26 cellular contexts compared by ENCODE assay signal in the genomic region with DNA sequence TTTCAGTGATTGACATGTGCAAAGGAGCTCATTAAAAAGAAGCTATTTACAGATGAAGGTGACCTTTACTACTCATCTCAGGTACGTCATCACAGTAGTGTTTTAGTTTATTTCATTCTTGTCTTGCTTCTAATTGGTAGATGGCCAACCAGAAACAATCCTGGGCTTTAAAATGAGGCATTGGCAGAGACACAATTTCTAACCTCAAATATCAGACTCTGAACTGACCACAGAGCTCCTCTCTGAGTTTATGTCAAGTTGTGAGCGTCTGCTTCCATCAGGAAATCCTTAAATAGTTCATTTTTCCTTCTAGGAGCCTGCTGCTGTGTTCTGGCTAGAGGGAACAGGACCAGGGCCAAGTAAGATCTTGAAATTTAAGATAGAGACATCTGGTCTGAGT.
"Had no signal": no experiment of that assay in that cellular context is flagged by ENCODE, and none has a peak within 500 bp of the region (broad histone marks: within the 10 kb centered on the region; RNA-seq: fewer than 3 reads in every experiment).

No MANE protein-coding gene starts in this region.

- H3K27me3 Mint-ChIP-seq: activated CD4-positive, alpha-beta T cell treated with anti-CD3 and anti-CD28 coated beads for 36 hours; activated T-helper 17 cell treated with anti-CD3 and anti-CD28 coated beads, Interleukin-2, amount 50 U/mL, for 72 hours; dendritic cell treated with granulocyte-macrophage colony-stimulating factor and Interleukin-4, amounts not matched to agents 40 ng/mL and 50 ng/mL, for 4 days had no signal

- H3K27ac Mint-ChIP-seq: activated CD4-positive, alpha-beta T cell treated with anti-CD3 and anti-CD28 coated beads for 36 hours; activated naive CD8-positive, alpha-beta T cell treated with anti-CD3 and anti-CD28 coated beads, Interleukin-2, amount 10 ng/mL, durations not matched to agents 7 days and 5 days; activated T-helper 17 cell treated with anti-CD3 and anti-CD28 coated beads, Interleukin-2, amount 50 U/mL, for 72 hours; dendritic cell treated with granulocyte-macrophage colony-stimulating factor and Interleukin-4, amounts not matched to agents 40 ng/mL and 50 ng/mL, for 4 days; mesothelial cell of epicardium; nephron progenitor cell; WTC11 had no signal

- H3K9me3 ChIP-seq: breast epithelium, esophagus muscularis mucosa, gastrocnemius medialis, left lung, tibial nerve had no signal

- ATAC-seq: activated CD4-positive, alpha-beta T cell treated with anti-CD3 and anti-CD28 coated beads for 36 hours; activated T-helper 17 cell treated with anti-CD3 and anti-CD28 coated beads, Interleukin-2, amount 50 U/mL, for 72 hours; gastrocnemius medialis; left lung; WTC11 had no signal

- H3K4me3 ChIP-seq: breast epithelium, esophagus muscularis mucosa, gastrocnemius medialis, left lung, tibial nerve had no signal

- H3K27me3 ChIP-seq: breast epithelium, esophagus muscularis mucosa, gastrocnemius medialis, left lung, tibial nerve had no signal

- H3K27ac ChIP-seq: breast epithelium, esophagus muscularis mucosa, gastrocnemius medialis, left lung, tibial nerve had no signal

- H3K36me3 ChIP-seq: breast epithelium, esophagus muscularis mucosa, gastrocnemius medialis, left lung, tibial nerve had no signal

- H3K9me3 Mint-ChIP-seq: activated naive CD8-positive, alpha-beta T cell treated with anti-CD3 and anti-CD28 coated beads, Interleukin-2, amount 10 ng/mL, durations not matched to agents 7 days and 5 days; activated T-helper 17 cell treated with anti-CD3 and anti-CD28 coated beads, Interleukin-2, amount 50 U/mL, for 72 hours; dendritic cell treated with granulocyte-macrophage colony-stimulating factor and Interleukin-4, amounts not matched to agents 40 ng/mL and 50 ng/mL, for 4 days; mesothelial cell of epicardium had no signal

- H3K36me3 Mint-ChIP-seq: activated naive CD8-positive, alpha-beta T cell treated with anti-CD3 and anti-CD28 coated beads, Interleukin-2, amount 10 ng/mL, durations not matched to agents 7 days and 5 days; mesothelial cell of epicardium had no signal

- DNase-seq: activated CD4-positive, alpha-beta T cell treated with anti-CD3 and anti-CD28 coated beads for 36 hours; activated CD4-positive, alpha-beta T cell treated with anti-CD3 and anti-CD28 coated beads, Interleukin-2, amount 50 U/mL, for 48 hours; activated naive CD4-positive, alpha-beta T cell treated with Interleukin-2 at 50 U/mL for 16 hours; activated naive CD8-positive, alpha-beta T cell treated with anti-CD3 and anti-CD28 coated beads, Interleukin-2, amount 10 ng/mL, durations not matched to agents 7 days and 5 days; cerebellar nuclear complex; effector memory CD4-positive, alpha-beta T cell; gastrocnemius medialis; head of caudate nucleus; left lung; nephron progenitor cell; occipital lobe; retina; stimulated activated CD4-positive, alpha-beta T cell treated with anti-CD3 and anti-CD28 coated beads, Interleukin-12 subunit alpha, Interleukin-12 subunit beta, amount 100 ng/mL, for 4 hours; stimulated activated CD4-positive, alpha-beta T cell treated with anti-CD3 and anti-CD28 coated beads, Interleukin-1b, Interleukin-23, amount 100 ng/mL, for 48 hours; stimulated activated CD8-positive, alpha-beta memory T cell treated with anti-CD3 and anti-CD28 coated beads, Interleukin-4, amount 100 ng/mL, for 48 hours; stimulated activated naive CD4-positive, alpha-beta T cell treated with Interleukin-2 at 50 U/mL for 16 hours; substantia nigra had no signal

- FAIRE-seq: endothelial cell of umbilical vein, urothelium cell line had no signal

- H3K4me3 Mint-ChIP-seq: activated CD4-positive, alpha-beta T cell treated with anti-CD3 and anti-CD28 coated beads for 36 hours; activated naive CD8-positive, alpha-beta T cell treated with anti-CD3 and anti-CD28 coated beads, Interleukin-2, amount 10 ng/mL, durations not matched to agents 7 days and 5 days; activated T-helper 17 cell treated with anti-CD3 and anti-CD28 coated beads, Interleukin-2, amount 50 U/mL, for 72 hours; dendritic cell treated with granulocyte-macrophage colony-stimulating factor and Interleukin-4, amounts not matched to agents 40 ng/mL and 50 ng/mL, for 4 days; mesothelial cell of epicardium; nephron progenitor cell; WTC11 had no signal

- H3K4me1 ChIP-seq: breast epithelium, esophagus muscularis mucosa, gastrocnemius medialis, left lung, tibial nerve had no signal

- H3K4me1 Mint-ChIP-seq: activated CD4-positive, alpha-beta T cell treated with anti-CD3 and anti-CD28 coated beads for 36 hours; activated naive CD8-positive, alpha-beta T cell treated with anti-CD3 and anti-CD28 coated beads, Interleukin-2, amount 10 ng/mL, durations not matched to agents 7 days and 5 days; activated T-helper 17 cell treated with anti-CD3 and anti-CD28 coated beads, Interleukin-2, amount 50 U/mL, for 72 hours; mesothelial cell of epicardium; nephron progenitor cell; WTC11 had no signal
